Comparison of ENCODE assay signal across 9 cellular contexts in genomic region chr9:132411091-132411508, GRCh38. TPM values are rescaled to one million over a fixed set of nuclear protein-coding genes. Genes with fewer than 3 reads are reported as not detected.
DNase-seq lines count a peak whose midpoint lies in the region; ATAC-seq and TF ChIP-seq lines count a peak whose summit lies in the region.
"Had no signal": no experiment of that assay in that cellular context is flagged by ENCODE, and none has a peak within 500 bp of the region (broad histone marks: within the 10 kb centered on the region; RNA-seq: fewer than 3 reads in every experiment).

No MANE protein-coding gene starts in this region.

- DNase-seq in BE2C = peak; percentile 66
- DNase-seq in HCT116 (ENCODE audit: low read depth, low spot score) = peak; percentile 68
- peak; percentile 87 for DNase-seq in NCI-H345 (lab: John Stamatoyannopoulos, UW)
- DNase-seq in activated CD8-positive, alpha-beta memory T cell treated with anti-CD3 and anti-CD28 coated beads, Interleukin-2, amount 50 U/mL, for 1 hour (ENCODE audit: extremely low read depth) = peak; percentile 28
- DNase-seq in epithelial cell of esophagus (ENCODE audit: low read depth) = peak; percentile 68
- peak; percentile 54 to 74 (median 68) for DNase-seq in naive thymus-derived CD8-positive, alpha-beta T cell
- DNase-seq in suprapubic skin (ENCODE audit: low spot score in 2 of 2) = no peak
- DNase-seq in MV-4-11 (lab: John Stamatoyannopoulos, UW) = no peak

- TF ChIP-seq POLR2A in HCT116 (IDR thresholded peaks at IDR 0.05; ENCODE audit: borderline replicate concordance, extremely low read depth, insufficient read depth, insufficient read length) (no peak), suprapubic skin (IDR thresholded peaks at IDR 0.05) (no peak)

- peaks cover 20 to 53% (median 47%) of the 10 kb centered on the region in 5 donors for H3K27me3 Mint-ChIP-seq in naive thymus-derived CD8-positive, alpha-beta T cell

- H3K27ac ChIP-seq in HCT116 (ENCODE audit: low read depth, low read length) = peak overlapping the region; percentile 21; the same call in 1 of the 2 replicates
- no peak overlapping the region for H3K27ac ChIP-seq in suprapubic skin

- 3% methylated on average over 18 of the region's 20 CpGs for WGBS in suprapubic skin

- ATAC-seq in HCT116 = peak; percentile 73
- ATAC-seq in naive thymus-derived CD8-positive, alpha-beta T cell = peak; percentile 59 to 67

- H3K4me1 ChIP-seq in BE2C (no peaks in the 10 kb centered on the region), HCT116 (ENCODE audit: control insufficient read depth in 1 of 2, insufficient read depth in 2 of 2, low read length in 2 of 2) (peaks cover 18 to 34% of the 10 kb centered on the region in 2 experiments), suprapubic skin (peaks cover 31% of the 10 kb centered on the region)

- peak overlapping the region; percentile 57 for H3K4me3 ChIP-seq in BE2C (ENCODE audit: low read depth, low read length)
- H3K4me3 ChIP-seq in HCT116 (replicated peaks in 1 of 2; ENCODE audit: low read depth in 1 of 2, low read length in 2 of 2) = peak overlapping the region; percentile 51 to 63
- H3K4me3 ChIP-seq in epithelial cell of esophagus (ENCODE audit: low read length) = no peak overlapping the region
- H3K4me3 ChIP-seq in suprapubic skin = peak overlapping the region; percentile 54

- CTCF ChIA-PET in HCT116 (lab: Charles Lee) = no interaction called here

- H3K9ac ChIP-seq in HCT116 (ENCODE audit: low read length) = peak overlapping the region; percentile 61; the same call in 1 of the 2 replicates

- 0 out of 2 replicates have a peak, but pooled peaks cover 5% of the 10 kb centered on the region for H3K27me3 ChIP-seq in BE2C
- peaks cover 10% of the 10 kb centered on the region; the same call in 1 of the 2 replicates for H3K27me3 ChIP-seq in HCT116 (ENCODE audit: insufficient read depth, low read length)
- peaks cover 63% of the 10 kb centered on the region for H3K27me3 ChIP-seq in suprapubic skin

- no peak for TF ChIP-seq EP300 in suprapubic skin (IDR thresholded peaks at IDR 0.05)

- H3K9me3 ChIP-seq in BE2C = no peaks in the 10 kb centered on the region
- H3K9me3 ChIP-seq in HCT116 (ENCODE audit: control insufficient read depth in 1 of 2, insufficient read depth in 1 of 2, low read depth in 1 of 2, low read length in 2 of 2) = no peaks in the 10 kb centered on the region
- no peaks in the 10 kb centered on the region for H3K9me3 ChIP-seq in suprapubic skin

- H3K4me2 ChIP-seq in HCT116 (ENCODE audit: low read length) = peak overlapping the region; percentile 91

- H4K20me1 ChIP-seq in HCT116 (ENCODE audit: insufficient read depth) = no peaks in the 10 kb centered on the region

- TF ChIP-seq RAD21 in HCT116 (IDR thresholded peaks at IDR 0.05; ENCODE audit: low read depth) = peak; percentile 94

- RAD21 ChIA-PET in HCT116 (lab: Charles Lee; ENCODE audit: low non-redundant PET in 1 of 2, low total read pairs in 2 of 2, uncharacterized antibody in 2 of 2, unreplicated experiment in 2 of 2) = interaction anchor here in 1 of 2 experiments (1.0 kb wide), 1 partner anchor 96 kb away, joined by 4 read pairs; no protein-coding TSS in a partner anchor

- H3K36me3 Mint-ChIP-seq in naive thymus-derived CD8-positive, alpha-beta T cell = no peaks in the 10 kb centered on the region

- H3K4me1 Mint-ChIP-seq in naive thymus-derived CD8-positive, alpha-beta T cell = peaks cover 16 to 35% (median 29%) of the 10 kb centered on the region in 4 donors

- no peaks in the 10 kb centered on the region for H3K9me2 ChIP-seq in HCT116 (ENCODE audit: insufficient read depth)

- BruUV-seq in HCT116 (replicated peaks; lab: Mats Ljungman, UMichigan) = no TSS peak

- H3K36me3 ChIP-seq in BE2C (no peaks in the 10 kb centered on the region), HCT116 (ENCODE audit: control insufficient read depth in 1 of 2, insufficient read depth in 2 of 2, low read length in 2 of 2) (no peaks in the 10 kb centered on the region), suprapubic skin (no peaks in the 10 kb centered on the region)

- POLR2A ChIA-PET in HCT116 (lab: Charles Lee) = no interaction called here
- POLR2A ChIA-PET in naive thymus-derived CD8-positive, alpha-beta T cell (lab: Charles Lee) = no interaction called here

- H3K79me2 ChIP-seq in HCT116 (ENCODE audit: insufficient read depth, low read length) = peaks cover 2% of the 10 kb centered on the region

- no peaks in the 10 kb centered on the region for H3K9me3 Mint-ChIP-seq in naive thymus-derived CD8-positive, alpha-beta T cell

- TF ChIP-seq CTCF in BE2C (IDR thresholded peaks at IDR 0.05; ENCODE audit: low read depth, low read length) (peak; percentile 69), HCT116 (IDR thresholded peaks at IDR 0.05 in 2 of 3, conservative IDR thresholded peaks at IDR 0.05 in 1 of 3; ENCODE audit: borderline replicate concordance in 1 of 3, insufficient read depth in 1 of 3, low read depth in 2 of 3, low read length in 2 of 3) (peak; percentile 65 to 93 (median 82)), epithelial cell of esophagus (IDR thresholded peaks at IDR 0.05; ENCODE audit: insufficient read depth, low read depth, low read length, missing control alignments) (peak; percentile 56), suprapubic skin (IDR thresholded peaks at IDR 0.05) (peak in 1 of 2 donors; percentile 31)

- peak overlapping the region in 4 of 10 donors; percentile 19 to 79 (median 48) for H3K27ac Mint-ChIP-seq in naive thymus-derived CD8-positive, alpha-beta T cell

- intact Hi-C loops in HCT116 (cut with micrococcal nuclease) = loop anchor here (1.0 to 2.0 kb wide), 6 partner anchors 96 to 611 kb away; no protein-coding TSS in a partner anchor

- peak overlapping the region; percentile 76 for H2AFZ ChIP-seq in HCT116 (ENCODE audit: low read depth, low read length, poor library complexity, severe bottlenecking)

- peak overlapping the region; percentile 50 to 83 (median 78) for H3K4me3 Mint-ChIP-seq in naive thymus-derived CD8-positive, alpha-beta T cell

TF ChIP-seq in HCT116, 20 proteins besides CTCF, POLR2A, EP300 and RAD21:
- TF ChIP-seq JUND (IDR thresholded peaks at IDR 0.05) = no peak
- TF ChIP-seq SRF (IDR thresholded peaks at IDR 0.05; ENCODE audit: low read depth) = no peak
- TF ChIP-seq MAX (IDR thresholded peaks at IDR 0.05) = peak; percentile 31; the same call in 1 of the 2 replicates
- TF ChIP-seq ELF1 (IDR thresholded peaks at IDR 0.05; ENCODE audit: borderline replicate concordance, low read depth) = no peak

RNA-seq across cellular contexts. Expression of gene CFAP77, which starts 1.1 kb away (rescaled TPM):
- not detected for polyA plus RNA-seq in BE2C (2012; ENCODE audit: insufficient read depth, insufficient read length, low read depth)
- total RNA-seq in HCT116 (2021; ENCODE audit: unreplicated experiment) (0.98 TPM), suprapubic skin (1 to 10 TPM in 1 of 4 donors, not detected in 3; 1.0 TPM)
- polyA plus RNA-seq in HCT116 (2012) = 0.56 and 0.64 TPM in 2 replicates
- not detected for total RNA-seq in naive thymus-derived CD8-positive, alpha-beta T cell
- polyA plus RNA-seq in naive thymus-derived CD8-positive, alpha-beta T cell = not detected
- total RNA-seq: temporal lobe had no signal

RNA-seq across cellular contexts. Expression of gene TTF1, which starts 4.5 kb away (rescaled TPM):
- 9.0 TPM for polyA plus RNA-seq in BE2C (2012; ENCODE audit: insufficient read depth, insufficient read length, low read depth)
- total RNA-seq in HCT116 (2021; ENCODE audit: unreplicated experiment) (14.5 TPM), suprapubic skin (10 to 100 TPM in 1 of 4 donors, 1 to 10 TPM in 3; 7.7 to 19.7 (median 9.1) TPM)
- polyA plus RNA-seq in HCT116 (2012) = 7.9 and 10.1 TPM in 2 replicates
- total RNA-seq in naive thymus-derived CD8-positive, alpha-beta T cell = 10 to 100 TPM; 20.9 to 22.8 TPM
- 1 to 10 TPM; 5.7 to 7.1 (median 5.9) TPM for polyA plus RNA-seq in naive thymus-derived CD8-positive, alpha-beta T cell

RNA-seq across cellular contexts. Expression of gene SETX, which starts 56.3 kb away (rescaled TPM):
- polyA plus RNA-seq in BE2C (2012; ENCODE audit: insufficient read depth, insufficient read length, low read depth) = 36.2 TPM
- total RNA-seq in HCT116 (2021; ENCODE audit: unreplicated experiment) (38.5 TPM), suprapubic skin (10 to 100 TPM; 28.8 to 67.9 (median 39.7) TPM)
- polyA plus RNA-seq in HCT116 (2012) = 12.2 and 13.5 TPM in 2 replicates
- 10 to 100 TPM; 80.5 to 84.8 TPM for total RNA-seq in naive thymus-derived CD8-positive, alpha-beta T cell
- 10 to 100 TPM; 21.4 to 29.1 (median 25.9) TPM for polyA plus RNA-seq in naive thymus-derived CD8-positive, alpha-beta T cell

Comparison
In these comparisons a context has a peak if more than half of its experiments do, and no peak if none do; other contexts are left out.
1. DNase-seq: peak in BE2C (single experiment), HCT116 (single experiment), NCI-H345 (single experiment), activated CD8-positive, alpha-beta memory T cell treated with anti-CD3 and anti-CD28 coated beads, Interleukin-2, amount 50 U/mL, for 1 hour (single experiment), epithelial cell of esophagus (single experiment) and naive thymus-derived CD8-positive, alpha-beta T cell (10 of 10); none in suprapubic skin (0 of 2) and MV-4-11 (single experiment).